Comparison of ENCODE assay signal across 19 cellular contexts in the genomic region with DNA sequence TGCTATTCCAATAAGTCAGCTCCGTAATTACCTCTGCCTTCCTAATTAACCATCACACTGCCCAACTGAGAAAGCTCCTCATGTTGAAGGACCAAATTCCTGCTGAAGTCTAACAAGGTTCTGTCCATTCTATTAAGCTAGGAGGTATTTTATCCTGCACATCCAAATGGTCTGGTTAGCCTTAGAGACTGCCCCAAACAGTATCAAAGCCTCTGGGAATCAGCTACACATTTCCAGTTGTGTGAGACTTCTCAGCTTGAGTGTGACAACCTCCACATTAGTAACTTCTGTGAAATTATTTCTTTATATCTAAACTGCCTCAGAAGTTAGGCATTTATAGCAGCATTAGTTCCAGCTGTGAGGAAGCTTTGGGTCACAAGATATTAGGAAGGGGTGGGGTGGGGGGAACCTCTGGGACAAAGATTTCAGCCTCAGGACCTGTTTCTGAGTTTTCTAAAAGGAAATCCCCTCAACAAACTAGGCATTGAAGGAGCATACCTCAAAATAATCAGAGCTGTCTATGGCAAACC.
"Had no signal": no experiment of that assay in that cellular context is flagged by ENCODE, and none has a peak within 500 bp of the region (broad histone marks: within the 10 kb centered on the region; RNA-seq: fewer than 3 reads in every experiment).

No MANE protein-coding gene starts in this region.

- H3K9ac ChIP-seq: parathyroid adenoma had no signal

- H3K79me2 ChIP-seq: parathyroid adenoma had no signal

- ATAC-seq: activated CD4-positive, alpha-beta T cell treated with anti-CD3 and anti-CD28 coated beads for 36 hours; effector memory CD8-positive, alpha-beta T cell; natural killer cell treated with Interleukin-12 subunit alpha and Interleukin-12 subunit beta and Interleukin-15 and Interleukin-18, amount 100 ng/mL, for 72 hours; WTC11 had no signal

- H3K27ac ChIP-seq: gastroesophageal sphincter, neutrophil, parathyroid adenoma, transverse colon, uterus had no signal

- FAIRE-seq: TTC549 had no signal

- H3K36me3 ChIP-seq: gastroesophageal sphincter, neutrophil, transverse colon, uterus had no signal

- H3K9me3 ChIP-seq: neutrophil, transverse colon, uterus had no signal

- H3K27me3 ChIP-seq: gastroesophageal sphincter, neutrophil, transverse colon, uterus had no signal

- H3K4me1 ChIP-seq: parathyroid adenoma, transverse colon, uterus had no signal

- H2AFZ ChIP-seq: parathyroid adenoma had no signal

- DNase-seq: activated CD4-positive, alpha-beta T cell treated with anti-CD3 and anti-CD28 coated beads for 36 hours; activated CD4-positive, alpha-beta T cell treated with anti-CD3 and anti-CD28 coated beads, Interleukin-2, amount 50 U/mL, for 48 hours; activated naive CD4-positive, alpha-beta T cell; activated naive CD8-positive, alpha-beta T cell treated with anti-CD3 and anti-CD28 coated beads for 36 hours; activated T-cell treated with anti-CD3 and anti-CD28 coated beads for 4 hours; amygdala; effector memory CD8-positive, alpha-beta T cell; stimulated activated CD4-positive, alpha-beta T cell treated with anti-CD3 and anti-CD28 coated beads, Interleukin-12 subunit alpha, Interleukin-12 subunit beta, amount 100 ng/mL, for 4 hours; stimulated activated CD4-positive, alpha-beta T cell treated with anti-CD3 and anti-CD28 coated beads, Interleukin-1b, Interleukin-23, amount 100 ng/mL, for 48 hours; stimulated activated CD8-positive, alpha-beta memory T cell treated with anti-CD3 and anti-CD28 coated beads, Interleukin-4, amount 100 ng/mL, for 48 hours; stimulated activated naive CD4-positive, alpha-beta T cell; transverse colon; uterus had no signal

- H3K4me3 ChIP-seq: gastroesophageal sphincter, transverse colon, uterus had no signal
